19 cellular contexts compared by ENCODE assay signal in genomic region chr17:55710829-55711496, GRCh38. TPM values are rescaled to one million over a fixed set of nuclear protein-coding genes. Genes with fewer than 3 reads are reported as not detected.
DNase-seq lines count a peak whose midpoint lies in the region; ATAC-seq and TF ChIP-seq lines count a peak whose summit lies in the region.
"Had no signal": no experiment of that assay in that cellular context is flagged by ENCODE, and none has a peak within 500 bp of the region (broad histone marks: within the 10 kb centered on the region; RNA-seq: fewer than 3 reads in every experiment).

No MANE protein-coding gene starts in this region.

- H3K4me1 ChIP-seq in subcutaneous abdominal adipose tissue (ENCODE audit: control insufficient read depth in 5 of 5, insufficient read depth in 5 of 5, low read length in 5 of 5) (peaks cover 0 to 26% (median 20%) of the 10 kb centered on the region in 5 donors), left lung (peaks cover 0 to 14% of the 10 kb centered on the region in 2 donors), neuronal stem cell (ENCODE audit: control insufficient read depth in 2 of 2, insufficient read depth in 1 of 2, low read depth in 1 of 2, low read length in 2 of 2) (peaks cover 0 to 8% of the 10 kb centered on the region in 2 donors)

- H3K4ac ChIP-seq in neuronal stem cell (ENCODE audit: low read length) = no peak overlapping the region

- H3K18ac ChIP-seq in neuronal stem cell (ENCODE audit: low read length) = no peak overlapping the region

- H4K8ac ChIP-seq in neuronal stem cell (ENCODE audit: low read depth, low read length) = no peak overlapping the region

- H3K4me2 ChIP-seq in neuronal stem cell (ENCODE audit: insufficient read depth, low read length, poor library complexity, severe bottlenecking) = no peak overlapping the region
- H3K4me2 ChIP-seq: SK-N-SH had no signal

- no peaks in the 10 kb centered on the region for H3K79me1 ChIP-seq in neuronal stem cell (ENCODE audit: low read depth, low read length)

- H3K9ac ChIP-seq in subcutaneous abdominal adipose tissue (ENCODE audit: low read length in 5 of 5) (peak overlapping the region in 1 of 5 donors; percentile 7), neuronal stem cell (ENCODE audit: low read depth, low read length, poor library complexity) (no peak overlapping the region)
- H3K9ac ChIP-seq: SK-N-SH had no signal

- intact Hi-C loops in left lung (cut with DNase I) = loop anchor here in 1 of 2 donors (10.0 kb wide), 1 partner anchor 464 kb away; no protein-coding TSS in a partner anchor

- H3K27ac ChIP-seq in subcutaneous abdominal adipose tissue (ENCODE audit: low read depth, low read length) (peak overlapping the region; percentile 74), left lung (no peak overlapping the region), neuronal stem cell (replicated peaks; ENCODE audit: low read length) (no peak overlapping the region)
- H3K27ac ChIP-seq: gastroesophageal sphincter had no signal

- no peak overlapping the region for H2BK5ac ChIP-seq in neuronal stem cell (ENCODE audit: low read length)

- no peak overlapping the region for H2AFZ ChIP-seq in neuronal stem cell (ENCODE audit: low read length)

- H3K36me3 ChIP-seq in subcutaneous abdominal adipose tissue (ENCODE audit: control insufficient read depth in 5 of 5, insufficient read depth in 5 of 5, low read length in 5 of 5) (no peaks in the 10 kb centered on the region), left lung (no peaks in the 10 kb centered on the region), neuronal stem cell (replicated peaks in 1 of 2; ENCODE audit: control insufficient read depth in 2 of 2, insufficient read depth in 2 of 2, low read length in 2 of 2) (no peaks in the 10 kb centered on the region)
- H3K36me3 ChIP-seq: BE2C, gastroesophageal sphincter, Peyer's patch had no signal

- TF ChIP-seq CTCF in GM12865 (IDR thresholded peaks at IDR 0.05; ENCODE audit: insufficient read depth, low read depth, low read length, missing control alignments) (no peak), left lung (IDR thresholded peaks at IDR 0.05) (no peak)

- H3K23ac ChIP-seq in neuronal stem cell (ENCODE audit: low read depth, low read length, poor library complexity) = no peak overlapping the region

- H3K4me3 ChIP-seq in GM12865 (ENCODE audit: low read depth, low read length) (no peak overlapping the region), subcutaneous abdominal adipose tissue (ENCODE audit: low read depth in 1 of 5, low read length in 5 of 5) (no peak overlapping the region), left lung (no peak overlapping the region), neuronal stem cell (ENCODE audit: low read length in 2 of 2) (no peak overlapping the region)
- H3K4me3 ChIP-seq: gastroesophageal sphincter, Peyer's patch had no signal

- H3K27me3 ChIP-seq in subcutaneous abdominal adipose tissue (ENCODE audit: control insufficient read depth in 5 of 5, insufficient read depth in 4 of 5, low read length in 5 of 5) (no peaks in the 10 kb centered on the region), left lung (no peaks in the 10 kb centered on the region), neuronal stem cell (ENCODE audit: control insufficient read depth in 3 of 3, insufficient read depth in 3 of 3, low read depth in 1 of 3, low read length in 3 of 3) (peaks cover 0 to 4% (median 0%) of the 10 kb centered on the region in 3 experiments)
- H3K27me3 ChIP-seq: BE2C, gastroesophageal sphincter, Peyer's patch had no signal

- H3K9me3 ChIP-seq in subcutaneous abdominal adipose tissue (ENCODE audit: control insufficient read depth in 5 of 5, low read length in 5 of 5) (no peaks in the 10 kb centered on the region), left lung (no peaks in the 10 kb centered on the region), neuronal stem cell (replicated peaks in 1 of 2; ENCODE audit: control insufficient read depth in 2 of 2, insufficient read depth in 1 of 2, low read depth in 1 of 2, low read length in 2 of 2) (no peaks in the 10 kb centered on the region)
- H3K9me3 ChIP-seq: BE2C, gastroesophageal sphincter, Peyer's patch, SK-N-SH had no signal

- H4K91ac ChIP-seq in neuronal stem cell (ENCODE audit: low read depth, low read length, poor library complexity) = no peak overlapping the region

- no peak overlapping the region for H2BK15ac ChIP-seq in neuronal stem cell (ENCODE audit: low read length)

- ATAC-seq in left lung (no peak), HG02678 (IDR thresholded peaks at IDR 0.05; ENCODE audit: unreplicated experiment) (no peak)
- ATAC-seq: HepG2; left ventricle myocardium superior; stimulated activated naive CD8-positive, alpha-beta T cell treated with anti-CD3 and anti-CD28 coated beads, Interleukin-15, amount 100 ng/mL, for 72 hours had no signal

- DNase-seq in GM12865 (ENCODE audit: low read depth) (peak; percentile 28), NCI-H460 (ENCODE audit: extremely low read depth, low read depth) (peak; percentile 77), iris pigment epithelial cell (ENCODE audit: low read depth) (peak; percentile 67), left lung (no peak), neuronal stem cell (ENCODE audit: low spot score) (no peak)
- DNase-seq: activated CD8-positive, alpha-beta memory T cell treated with anti-CD3 and anti-CD28 coated beads for 24 hours; BE2C; left ventricle myocardium superior; NCI-H748 treated with DMSO at 0.1 percent for 48 hours; Peyer's patch; SK-N-SH; stimulated activated CD4-positive, alpha-beta T cell treated with anti-CD3 and anti-CD28 coated beads, Interleukin-2, amount 100 ng/mL, for 24 hours; stimulated activated naive CD8-positive, alpha-beta T cell treated with anti-CD3 and anti-CD28 coated beads, Interleukin-15, amount 100 ng/mL, for 72 hours had no signal

- no peak overlapping the region for H2BK12ac ChIP-seq in neuronal stem cell (ENCODE audit: low read length)

- no peak overlapping the region for H3K14ac ChIP-seq in neuronal stem cell (ENCODE audit: low read length)

- no CpG with 5 or more reads among the region's 4 CpGs for WGBS in neuronal stem cell (ENCODE audit: extremely low coverage in 2 of 2, insufficient read length in 2 of 2, insufficient replicate concordance in 1 of 2), 2 donors

- no peak overlapping the region for H2BK120ac ChIP-seq in neuronal stem cell (ENCODE audit: low read depth, low read length)

- H2AK5ac ChIP-seq in neuronal stem cell (ENCODE audit: low read depth, low read length) = no peak overlapping the region

RNA-seq across cellular contexts. Expression of gene TMEM100, which starts 11.7 kb away (rescaled TPM):
- 43.0 and 49.6 TPM in 2 replicates for total RNA-seq in NCI-H460 (2014; rRNA removed; shearing (Covaris generic))
- 14.3 and 23.2 TPM in 2 replicates for polyA plus RNA-seq in NCI-H460 (2014; cell fraction: nucleus; rRNA removed)
- total RNA-seq in left lung = 100 to 1,000 TPM in 1 of 2 donors, 10 to 100 TPM in 1; 63.1 to 164 TPM
- polyA plus RNA-seq in neuronal stem cell (2013, experiment 1 of 2) = 0.89 TPM
- polyA plus RNA-seq in neuronal stem cell (2013, experiment 2 of 2) = 1.1 TPM
- total RNA-seq: bronchial epithelial cell, epithelial cell of proximal tubule, HepG2 had no signal
- polyA plus RNA-seq: HepG2 had no signal

RNA-seq across cellular contexts. Expression of gene PCTP, which starts 39.9 kb away (rescaled TPM):
- total RNA-seq in NCI-H460 (2014; rRNA removed; shearing (Covaris generic)) = 19.8 and 19.9 TPM in 2 replicates
- polyA plus RNA-seq in NCI-H460 (2014; cell fraction: nucleus; rRNA removed) = 14.8 and 15.8 TPM in 2 replicates
- 10 to 100 TPM; 22.9 to 23.6 TPM for total RNA-seq in left lung
- polyA plus RNA-seq in neuronal stem cell (2013, experiment 1 of 2) = 19.5 TPM
- 19.9 TPM for polyA plus RNA-seq in neuronal stem cell (2013, experiment 2 of 2)

Comparison
In these comparisons a context has a peak if more than half of its experiments do, and no peak if none do; other contexts are left out.
1. DNase-seq: peak in GM12865 (single experiment), NCI-H460 (single experiment) and iris pigment epithelial cell (single experiment); none in left lung (0 of 2) and neuronal stem cell (single experiment).